Comparison of ENCODE assay signal across 8 cellular contexts in the genomic region with DNA sequence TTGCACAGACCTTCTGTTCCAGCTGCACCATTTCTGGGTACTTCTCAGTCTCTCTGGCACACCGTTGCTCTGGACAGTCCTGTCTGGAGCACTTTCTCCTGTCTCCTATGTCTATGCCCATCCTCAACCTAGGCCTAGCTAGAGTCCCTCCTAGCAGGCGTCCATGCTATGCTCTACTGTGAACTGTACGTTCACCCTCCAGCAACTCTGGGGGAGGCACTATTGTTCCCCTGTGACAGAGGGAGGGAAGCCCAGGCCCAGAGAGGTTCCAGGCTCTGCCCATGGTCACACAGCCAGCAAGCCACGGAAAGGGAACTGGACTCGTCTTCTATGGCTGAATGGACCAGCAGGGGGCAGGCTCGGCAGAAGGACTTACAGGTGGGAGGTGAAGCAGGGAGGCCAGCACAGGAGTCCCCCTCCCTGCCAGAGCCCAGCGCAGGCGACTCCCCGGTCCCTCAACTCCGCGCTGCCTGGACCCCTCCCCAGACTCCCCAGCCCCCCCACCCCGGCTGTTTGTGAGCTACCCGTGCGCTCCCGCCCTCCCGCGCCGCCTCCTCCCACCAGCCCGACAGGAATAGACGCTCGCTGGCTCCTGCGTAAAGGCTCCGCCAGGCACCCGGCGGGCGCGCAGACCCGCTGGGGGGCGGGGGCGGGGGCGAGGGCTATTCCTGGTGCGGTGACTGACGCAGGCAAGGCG. TPM values are rescaled to one million over a fixed set of nuclear protein-coding genes. Genes with fewer than 3 reads are reported as not detected.
A peak's percentile ranks its signal among the peaks of the same experiment; 100 is the strongest.
DNase-seq lines count a peak whose midpoint lies in the region; ATAC-seq and TF ChIP-seq lines count a peak whose summit lies in the region.

No MANE protein-coding gene starts in this region.

- H3K4me1 ChIP-seq in OCI-LY1 (ENCODE audit: insufficient read depth, low read length, severe bottlenecking) (no peaks in the 10 kb centered on the region), trophoblast cell (ENCODE audit: control insufficient read depth in 1 of 2, insufficient read depth in 2 of 2, low read length in 2 of 2) (peaks cover 16 to 36% of the 10 kb centered on the region in 2 experiments)

- no peak overlapping the region for H3K4me2 ChIP-seq in OCI-LY1 (ENCODE audit: low read length)
- peak overlapping the region; percentile 9 for H3K4me2 ChIP-seq in trophoblast cell (ENCODE audit: low read length)

- H3K27me3 ChIP-seq in OCI-LY1 (ENCODE audit: insufficient read depth, low read length) (peaks cover 4% of the 10 kb centered on the region; the same call in 1 of the 2 replicates), trophoblast cell (ENCODE audit: insufficient read depth, low read length) (no peaks in the 10 kb centered on the region)

- no peak overlapping the region for H3K4ac ChIP-seq in trophoblast cell (ENCODE audit: low read depth, low read length)

- H3K27me3 Mint-ChIP-seq in glutamatergic neuron (ENCODE audit: unreplicated experiment), result peaks cover 20% of the 10 kb centered on the region

- H4K91ac ChIP-seq in trophoblast cell (ENCODE audit: low read depth, low read length), result no peak overlapping the region

- H3F3A ChIP-seq in OCI-LY1 (ENCODE audit: insufficient read depth, low read length), result no peaks in the 10 kb centered on the region

- H2BK120ac ChIP-seq in trophoblast cell (ENCODE audit: insufficient read depth, low read length, poor library complexity), result no peak overlapping the region

- H2BK12ac ChIP-seq in trophoblast cell (ENCODE audit: low read length), result no peak overlapping the region

- H3K79me2 ChIP-seq in OCI-LY1 (ENCODE audit: insufficient read depth, low read length) (no peaks in the 10 kb centered on the region), trophoblast cell (ENCODE audit: control insufficient read depth, insufficient read depth, low read length, poor library complexity) (peaks cover 2% of the 10 kb centered on the region)

- no peaks in the 10 kb centered on the region for H4K20me1 ChIP-seq in OCI-LY1 (ENCODE audit: insufficient read depth, low read length)

- TF ChIP-seq CTCF in OCI-LY1 (IDR thresholded peaks at IDR 0.05; ENCODE audit: low read length), result peak; percentile 59
- peak; percentile 75 for TF ChIP-seq CTCF in glutamatergic neuron (IDR thresholded peaks at IDR 0.05; ENCODE audit: partially characterized antibody, unreplicated experiment)

- no peak overlapping the region for H3K23ac ChIP-seq in trophoblast cell (ENCODE audit: low read length)

- no peak overlapping the region for H3K4me3 ChIP-seq in OCI-LY1 (ENCODE audit: low read depth, low read length, poor library complexity, severe bottlenecking)
- no peak overlapping the region for H3K4me3 ChIP-seq in trophoblast cell (ENCODE audit: low read depth, low read length)

- no CpG with 5 or more reads among the region's 34 CpGs for WGBS in trophoblast cell (ENCODE audit: extremely low coverage, insufficient coverage, insufficient read length)

- H3K36me3 Mint-ChIP-seq in glutamatergic neuron (ENCODE audit: unreplicated experiment), result no peaks in the 10 kb centered on the region

- H3K4me1 Mint-ChIP-seq in glutamatergic neuron (ENCODE audit: low read depth, unreplicated experiment), result peaks cover 13% of the 10 kb centered on the region

- no peak overlapping the region for H3K9ac ChIP-seq in OCI-LY1 (ENCODE audit: low read length)
- no peak overlapping the region for H3K9ac ChIP-seq in trophoblast cell (ENCODE audit: low read length)

- H3K79me1 ChIP-seq in trophoblast cell (ENCODE audit: low read length), result peaks cover 5% of the 10 kb centered on the region

- no peak overlapping the region for H2AK5ac ChIP-seq in trophoblast cell (ENCODE audit: low read length)

- no peak overlapping the region for H4K8ac ChIP-seq in trophoblast cell (ENCODE audit: low read depth, low read length)

- ATAC-seq in HG02981 (IDR thresholded peaks at IDR 0.05; ENCODE audit: unreplicated experiment) (no peak), GM21390 (IDR thresholded peaks at IDR 0.05; ENCODE audit: unreplicated experiment) (no peak)

- no peak overlapping the region for H3K14ac ChIP-seq in trophoblast cell (ENCODE audit: low read length)

- peak overlapping the region; percentile 63 for H3K27ac Mint-ChIP-seq in glutamatergic neuron (ENCODE audit: unreplicated experiment)

- no peaks in the 10 kb centered on the region for H3K9me3 ChIP-seq in OCI-LY1 (ENCODE audit: low read length)
- H3K9me3 ChIP-seq in trophoblast cell (ENCODE audit: insufficient read depth, low read depth, low read length), result no peaks in the 10 kb centered on the region

- DNase-seq in AG08395 (ENCODE audit: low spot score) (peak; percentile 48), GM19240 (ENCODE audit: insufficient read length, low spot score) (peak; percentile 73), glutamatergic neuron (peak; percentile 90), trophoblast cell (peak; percentile 28 to 65)
- peak; percentile 17 for DNase-seq in activated T-helper 9 cell treated with anti-CD3 and anti-CD28 coated beads, Interleukin-2, amount 50 U/mL, for 16 hours (ENCODE audit: low read depth)

- H3K27ac ChIP-seq in OCI-LY1 (ENCODE audit: low read depth, low read length, poor library complexity, severe bottlenecking) (no peak overlapping the region), trophoblast cell (ENCODE audit: low read depth, low read length) (no peak overlapping the region)

- H2AFZ ChIP-seq in OCI-LY1 (ENCODE audit: low read length) (no peak overlapping the region), trophoblast cell (ENCODE audit: insufficient read depth, low read length, poor library complexity) (no peak overlapping the region)

- H3K9me2 ChIP-seq in OCI-LY1 (ENCODE audit: low read depth, low read length), result no peaks in the 10 kb centered on the region

- H3K9me3 Mint-ChIP-seq in glutamatergic neuron (ENCODE audit: unreplicated experiment), result peaks cover 10% of the 10 kb centered on the region

- H3K36me3 ChIP-seq in OCI-LY1 (ENCODE audit: insufficient read depth, low read length) (no peaks in the 10 kb centered on the region), trophoblast cell (ENCODE audit: control insufficient read depth in 1 of 2, insufficient read depth in 2 of 2, low read length in 2 of 2) (no peaks in the 10 kb centered on the region)

- H3K4me3 Mint-ChIP-seq in glutamatergic neuron (ENCODE audit: unreplicated experiment), result peak overlapping the region; percentile 65

- no peak overlapping the region for H4K12ac ChIP-seq in trophoblast cell (ENCODE audit: low read depth, low read length)

- no peak overlapping the region for H3K18ac ChIP-seq in trophoblast cell (ENCODE audit: low read length)

- H2BK5ac ChIP-seq in trophoblast cell (ENCODE audit: low read depth, low read length, poor library complexity), result no peak overlapping the region

RNA-seq across cellular contexts. Expression of gene LINGO1, which starts 1.7 kb away (rescaled TPM):
- 180 TPM for total RNA-seq in glutamatergic neuron (ENCODE audit: unreplicated experiment)
- polyA plus RNA-seq in trophoblast cell (2013), result 9.3 and 10.8 TPM in 2 replicates

Comparison
In these comparisons a context has a peak if more than half of its experiments do, and no peak if none do; other contexts are left out.
1. DNase-seq: peak in every context shown above with its lines; median percentile 90 in glutamatergic neuron; 73 in GM19240; 48 in AG08395; 46 in trophoblast cell; 17 in activated T-helper 9 cell treated with anti-CD3 and anti-CD28 coated beads, Interleukin-2, amount 50 U/mL, for 16 hours.